8 cellular contexts compared by ENCODE assay signal in the genomic region with DNA sequence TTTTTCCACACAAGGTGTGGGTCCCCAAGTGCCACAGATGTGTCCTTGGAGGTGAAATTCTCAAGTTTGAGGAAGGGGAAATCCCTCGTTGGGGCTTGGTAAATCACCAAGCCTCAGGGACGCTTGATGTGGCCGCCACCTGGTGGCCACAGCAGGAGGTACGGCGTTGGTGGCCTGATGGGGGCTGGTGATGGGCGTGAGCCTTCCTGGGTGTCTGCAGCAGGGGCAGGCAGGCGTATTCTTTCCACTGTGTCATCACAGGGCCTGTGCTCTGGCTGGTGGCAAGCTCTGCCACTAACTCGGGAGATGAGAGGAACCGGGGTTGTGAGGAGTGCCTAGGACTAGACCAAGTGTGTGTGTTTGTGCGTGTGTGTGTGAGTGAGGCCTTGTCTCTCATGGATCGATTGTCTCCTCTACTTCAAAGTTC. TPM values are rescaled to one million over a fixed set of nuclear protein-coding genes. Genes with fewer than 3 reads are reported as not detected.
DNase-seq lines count a peak whose midpoint lies in the region; ATAC-seq, FAIRE-seq and TF ChIP-seq lines count a peak whose summit lies in the region.

No MANE protein-coding gene starts in this region.

- no peak for TF ChIP-seq POLR2A in GM12878 (IDR thresholded peaks at IDR 0.05; ENCODE audit: low read depth, low read length)

- in situ Hi-C loops in GM12878 (cut with MboI): loop anchor here (5.0 to 10.0 kb wide), 2 partner anchors 208 to 351 kb away; no protein-coding TSS in a partner anchor

- no peak overlapping the region for H2AFZ ChIP-seq in GM12878 (ENCODE audit: control insufficient read depth, low read depth, low read length)

- 18% methylated on average over 11 of the region's 11 CpGs for WGBS in GM12878 (ENCODE audit: insufficient coverage, insufficient replicate concordance, low lambda C conversion rate, missing lambda C conversion rate)

- intact Hi-C loops in GM12878 (cut with micrococcal nuclease; ENCODE audit: unreplicated experiment): loop anchor here (1.0 to 5.0 kb wide), 6 partner anchors 41 to 346 kb away; a partner anchor contains a TSS

- TF ChIP-seq EP300 in GM12878 (IDR thresholded peaks at IDR 0.05; ENCODE audit: borderline replicate concordance in 1 of 2, control insufficient read depth in 1 of 2, low read depth in 2 of 2, low read length in 2 of 2): no peak

- no TSS peak for BruUV-seq in GM12878 (replicated peaks; lab: Mats Ljungman, UMichigan)

- H3K9ac ChIP-seq in GM12878 (ENCODE audit: control insufficient read depth, insufficient read depth, low read length): no peak overlapping the region

- POLR2A ChIA-PET in GM12878 (lab: Charles Lee): no interaction called here

- H3K4me3 ChIP-seq in MG63 (no peak overlapping the region), GM12878 (no peak overlapping the region)

- H3K36me3 ChIP-seq in MG63: peaks cover 5% of the 10 kb centered on the region; the same call in 1 of the 2 replicates
- no peaks in the 10 kb centered on the region for H3K36me3 ChIP-seq in GM12878 (ENCODE audit: control insufficient read depth in 2 of 2, insufficient read depth in 2 of 2, low read length in 1 of 2)

- H3K4me1 ChIP-seq in GM12878 (ENCODE audit: control insufficient read depth, insufficient read depth, low read length): no peaks in the 10 kb centered on the region

- RAD21 ChIA-PET in GM12878 (lab: Charles Lee; ENCODE audit: unreplicated experiment): interaction anchor here (1.5 to 1.7 kb wide), 2 partner anchors 40 to 226 kb away, joined by 7 read pairs; a partner anchor contains a TSS

- FAIRE-seq in GM12878 (lab: Jason Lieb, UNC): peak; percentile 72

- no peaks in the 10 kb centered on the region for H4K20me1 ChIP-seq in GM12878 (ENCODE audit: control insufficient read depth, insufficient read depth)

- H3K79me2 ChIP-seq in GM12878 (ENCODE audit: control insufficient read depth, insufficient read depth, low read length): no peaks in the 10 kb centered on the region

- no peaks in the 10 kb centered on the region for H3K27me3 ChIP-seq in MG63
- no peaks in the 10 kb centered on the region; a peak in 1 of 4 replicates for H3K27me3 ChIP-seq in GM12878 (replicated peaks in 1 of 2; ENCODE audit: control insufficient read depth in 2 of 2, insufficient read depth in 2 of 2, low read length in 1 of 2)

- H3K4me2 ChIP-seq in GM12878 (ENCODE audit: control insufficient read depth, insufficient read depth): no peak overlapping the region

- no peaks in the 10 kb centered on the region for H3K9me3 ChIP-seq in MG63
- no peaks in the 10 kb centered on the region for H3K9me3 ChIP-seq in GM12878 (replicated peaks; ENCODE audit: control insufficient read depth, insufficient read depth, low read length)

- TF ChIP-seq CTCF in GM12878 (IDR thresholded peaks at IDR 0.05 in 2 of 3, conservative IDR thresholded peaks at IDR 0.05 in 1 of 3; ENCODE audit: control insufficient read depth in 2 of 3, extremely low read depth in 1 of 3, insufficient read depth in 1 of 3, low read depth in 3 of 3, low read length in 3 of 3): peak; percentile 94 to 96 (median 94)

- SMC1A ChIA-PET in GM12878 (lab: Charles Lee; ENCODE audit: uncharacterized antibody, unreplicated experiment): interaction anchor here (1.0 to 4.0 kb wide), 4 partner anchors 10 to 226 kb away, joined by 3 to 20 read pairs (median 4); a partner anchor contains a TSS

- peak; percentile 96 for TF ChIP-seq RAD21 in GM12878 (IDR thresholded peaks at IDR 0.05; ENCODE audit: insufficient read depth, low read depth, low read length)

- ATAC-seq in GM12878: peak; percentile 99

- CTCF ChIA-PET in GM12878 (lab: Yijun Ruan, JAX): interaction anchor here (0.6 to 4.5 kb wide), 13 partner anchors 9 to 356 kb away, joined by 3 to 34 read pairs (median 4); a partner anchor contains a TSS

- H3K27ac ChIP-seq in GM12878 (ENCODE audit: control insufficient read depth, insufficient read depth): no peak overlapping the region

- DNase-seq in NCI-H1436 (lab: John Stamatoyannopoulos, UW) (peak; percentile 35), NCI-H1436 treated with DMSO at 0.1 percent for 48 hours (lab: John Stamatoyannopoulos, UW) (no peak), HCEC 1CT (peak; percentile 60), MG63 (peak; percentile 33), UCSD-AML1 (lab: John Stamatoyannopoulos, UW; ENCODE audit: unreplicated experiment) (peak; percentile 78), GM12878 (ENCODE audit: low read depth, low spot score) (peak; percentile 11), iPS-NIHi7 (ENCODE audit: extremely low spot score) (peak; percentile 89)
- peak; percentile 77 to 80 for DNase-seq in stimulated activated CD4-positive, alpha-beta T cell treated with anti-CD3 and anti-CD28 coated beads, Interleukin-15, amount 100 ng/mL, for 48 hours (ENCODE audit: low read depth in 2 of 2)

TF ChIP-seq in GM12878, 131 proteins besides CTCF, POLR2A, EP300 and RAD21 (continues in another document):
- TF ChIP-seq CBFB (IDR thresholded peaks at IDR 0.05; ENCODE audit: low read depth): peak; percentile 50; the same call in 1 of the 2 replicates
- TF ChIP-seq NFXL1 (IDR thresholded peaks at IDR 0.05; ENCODE audit: borderline replicate concordance): no peak
- TF ChIP-seq, protein P1, sequence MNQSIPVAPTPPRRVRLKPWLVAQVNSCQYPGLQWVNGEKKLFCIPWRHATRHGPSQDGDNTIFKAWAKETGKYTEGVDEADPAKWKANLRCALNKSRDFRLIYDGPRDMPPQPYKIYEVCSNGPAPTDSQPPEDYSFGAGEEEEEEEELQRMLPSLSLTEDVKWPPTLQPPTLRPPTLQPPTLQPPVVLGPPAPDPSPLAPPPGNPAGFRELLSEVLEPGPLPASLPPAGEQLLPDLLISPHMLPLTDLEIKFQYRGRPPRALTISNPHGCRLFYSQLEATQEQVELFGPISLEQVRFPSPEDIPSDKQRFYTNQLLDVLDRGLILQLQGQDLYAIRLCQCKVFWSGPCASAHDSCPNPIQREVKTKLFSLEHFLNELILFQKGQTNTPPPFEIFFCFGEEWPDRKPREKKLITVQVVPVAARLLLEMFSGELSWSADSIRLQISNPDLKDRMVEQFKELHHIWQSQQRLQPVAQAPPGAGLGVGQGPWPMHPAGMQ (IDR thresholded peaks at IDR 0.05; ENCODE audit: borderline replicate concordance): no peak

RNA-seq across cellular contexts. Expression of a gene that starts 4.2 kb away (rescaled TPM):
- 18.7 and 23.4 TPM in 2 replicates for total RNA-seq in MG63 (2014; rRNA removed; shearing (Covaris generic); ENCODE audit: low replicate concordance)
- not detected in 2 replicates for total RNA-seq in GM12878 (2013; cell fraction: nucleolus; rRNA removed)
- total RNA-seq in GM12878 (2014; rRNA removed): not detected in 2 replicates
- not detected in 2 replicates for total RNA-seq in GM12878 (2014; rRNA removed; fragmentation: Illumina TruSeq; extraction: Trizol)
- total RNA-seq in GM12878 (2021): 0.16 TPM in 1 of 2 replicates, not detected in the other
- polyA plus RNA-seq in GM12878 (2011; ENCODE audit: low read depth): not detected
- not detected in 2 replicates for polyA plus RNA-seq in GM12878 (2011; rRNA removed)
- not detected in 2 replicates for polyA plus RNA-seq in GM12878 (2011; cell fraction: cytosol; rRNA removed)
- polyA plus RNA-seq in GM12878 (2011; cell fraction: nucleus; rRNA removed): not detected in 2 replicates
- polyA plus RNA-seq in GM12878 (2012): not detected in 2 replicates
- polyA plus RNA-seq in GM12878 (2014; fragmentation: Illumina TruSeq; extraction: Trizol): not detected in 2 replicates
- not detected for polyA plus RNA-seq in GM12878 (2014; fragmentation: Nextera tagmentation; extraction: Ambion mirVana)
- not detected in 2 replicates for polyA plus RNA-seq in GM12878 (2014; rRNA removed)
- under 1 TPM in 1 of 2 experiments, not detected in 1; 0.72 TPM for polyA plus RNA-seq in GM12878 (2016; fragmentation: Nextera tagmentation; extraction: Ambion mirVana)
- not detected in 2 replicates for polyA minus RNA-seq in GM12878 (2011; rRNA and poly(A)+ RNA removed)
- polyA minus RNA-seq in GM12878 (2011; cell fraction: cytosol; rRNA and poly(A)+ RNA removed): not detected in 2 replicates
- polyA minus RNA-seq in GM12878 (2011; cell fraction: nucleus; rRNA and poly(A)+ RNA removed): not detected in 2 replicates

RNA-seq across cellular contexts. Expression of a gene that starts 40.9 kb away (rescaled TPM):
- 5.1 and 13.4 TPM in 2 replicates for total RNA-seq in MG63 (2014; rRNA removed; shearing (Covaris generic); ENCODE audit: low replicate concordance)
- 14.7 and 18.0 TPM in 2 replicates for total RNA-seq in GM12878 (2013; cell fraction: nucleolus; rRNA removed)
- total RNA-seq in GM12878 (2014; rRNA removed) (6.7 and 8.8 TPM in 2 replicates), GM12878 (2014; rRNA removed; fragmentation: Illumina TruSeq; extraction: Trizol) (9.0 and 10.6 TPM in 2 replicates), GM12878 (2021) (5.2 and 5.8 TPM in 2 replicates)
- 2.3 TPM for polyA plus RNA-seq in GM12878 (2011; ENCODE audit: low read depth)
- polyA plus RNA-seq in GM12878 (2011; rRNA removed) (10.3 and 12.0 TPM in 2 replicates), GM12878 (2014; fragmentation: Illumina TruSeq; extraction: Trizol) (10.7 and 13.1 TPM in 2 replicates), GM12878 (2014; fragmentation: Nextera tagmentation; extraction: Ambion mirVana) (1 to 10 TPM; 9.1 to 9.4 TPM), GM12878 (2014; rRNA removed) (7.5 and 8.2 TPM in 2 replicates), GM12878 (2016; fragmentation: Nextera tagmentation; extraction: Ambion mirVana) (1 to 10 TPM; 6.1 to 8.4 TPM)
- polyA plus RNA-seq in GM12878 (2011; cell fraction: cytosol; rRNA removed): 4.8 and 6.5 TPM in 2 replicates
- 5.1 and 6.1 TPM in 2 replicates for polyA plus RNA-seq in GM12878 (2011; cell fraction: nucleus; rRNA removed)
- 2.2 and 3.3 TPM in 2 replicates for polyA plus RNA-seq in GM12878 (2012)
- polyA minus RNA-seq in GM12878 (2011; rRNA and poly(A)+ RNA removed): 5.5 and 6.1 TPM in 2 replicates
- polyA minus RNA-seq in GM12878 (2011; cell fraction: cytosol; rRNA and poly(A)+ RNA removed): 2.1 and 2.5 TPM in 2 replicates
- 5.7 and 11.7 TPM in 2 replicates for polyA minus RNA-seq in GM12878 (2011; cell fraction: nucleus; rRNA and poly(A)+ RNA removed)

RNA-seq across cellular contexts. Expression of a gene that starts 44.4 kb away (rescaled TPM):
- total RNA-seq in MG63 (2014; rRNA removed; shearing (Covaris generic); ENCODE audit: low replicate concordance): 40.7 and 47.1 TPM in 2 replicates
- total RNA-seq in GM12878 (2013; cell fraction: nucleolus; rRNA removed): not detected in 2 replicates
- not detected in 2 replicates for total RNA-seq in GM12878 (2014; rRNA removed)
- not detected in 2 replicates for total RNA-seq in GM12878 (2014; rRNA removed; fragmentation: Illumina TruSeq; extraction: Trizol)
- not detected in 2 replicates for total RNA-seq in GM12878 (2021)
- not detected for polyA plus RNA-seq in GM12878 (2011; ENCODE audit: low read depth)
- not detected in 2 replicates for polyA plus RNA-seq in GM12878 (2011; rRNA removed)
- not detected in 2 replicates for polyA plus RNA-seq in GM12878 (2011; cell fraction: cytosol; rRNA removed)
- not detected in 2 replicates for polyA plus RNA-seq in GM12878 (2011; cell fraction: nucleus; rRNA removed)
- 0.11 TPM in 1 of 2 replicates, not detected in the other for polyA plus RNA-seq in GM12878 (2012)
- polyA plus RNA-seq in GM12878 (2014; fragmentation: Illumina TruSeq; extraction: Trizol): not detected in 2 replicates
- polyA plus RNA-seq in GM12878 (2014; fragmentation: Nextera tagmentation; extraction: Ambion mirVana): not detected
- polyA plus RNA-seq in GM12878 (2014; rRNA removed): not detected in 2 replicates
- polyA plus RNA-seq in GM12878 (2016; fragmentation: Nextera tagmentation; extraction: Ambion mirVana): not detected
- polyA minus RNA-seq in GM12878 (2011; rRNA and poly(A)+ RNA removed): not detected in 2 replicates
- polyA minus RNA-seq in GM12878 (2011; cell fraction: cytosol; rRNA and poly(A)+ RNA removed): not detected in 2 replicates
- not detected in 2 replicates for polyA minus RNA-seq in GM12878 (2011; cell fraction: nucleus; rRNA and poly(A)+ RNA removed)

Comparison
In these comparisons a context has a peak if more than half of its experiments do, and no peak if none do; other contexts are left out.
1. RNA of a gene that starts 4.2 kb away (total RNA-seq): 18.7 to 23.4 TPM in MG63; 0.16 TPM in GM12878; every median in the first group is over 10 times any median in the second.
2. RNA of a gene that starts 44.4 kb away (total RNA-seq): 40.7 to 47.1 TPM in MG63; not detected in GM12878; every median in the first group is over 10 times any median in the second.